Comparison of ENCODE assay signal across 3 cellular contexts in the genomic region with DNA sequence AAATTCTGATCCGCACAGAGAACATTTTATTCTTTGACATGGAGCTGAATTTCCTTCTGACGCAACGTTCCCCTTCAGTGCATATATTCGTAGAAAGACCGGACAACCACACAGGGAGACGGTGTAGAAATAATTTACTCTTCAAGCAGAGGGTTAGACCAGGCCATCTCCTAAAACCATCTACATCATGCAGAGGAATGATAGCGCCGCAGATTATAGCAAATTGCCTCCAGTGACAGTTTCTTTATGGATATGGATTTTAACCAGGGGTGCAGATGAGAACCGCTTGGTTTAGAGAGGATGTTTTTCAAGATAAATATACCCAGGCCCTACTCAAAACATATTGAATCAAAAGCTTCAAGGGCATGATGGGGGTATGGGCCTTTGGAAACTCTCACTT.
"Had no signal": no experiment of that assay in that cellular context is flagged by ENCODE, and none has a peak within 500 bp of the region (broad histone marks: within the 10 kb centered on the region; RNA-seq: fewer than 3 reads in every experiment).

No MANE protein-coding gene starts in this region.

- DNase-seq: GDM1, GF-D8 had no signal

- ATAC-seq: GM12878 had no signal

- H3K4me3 ChIP-seq: GM12878 had no signal
